Comparison of ENCODE assay signal across 24 cellular contexts in the genomic region with DNA sequence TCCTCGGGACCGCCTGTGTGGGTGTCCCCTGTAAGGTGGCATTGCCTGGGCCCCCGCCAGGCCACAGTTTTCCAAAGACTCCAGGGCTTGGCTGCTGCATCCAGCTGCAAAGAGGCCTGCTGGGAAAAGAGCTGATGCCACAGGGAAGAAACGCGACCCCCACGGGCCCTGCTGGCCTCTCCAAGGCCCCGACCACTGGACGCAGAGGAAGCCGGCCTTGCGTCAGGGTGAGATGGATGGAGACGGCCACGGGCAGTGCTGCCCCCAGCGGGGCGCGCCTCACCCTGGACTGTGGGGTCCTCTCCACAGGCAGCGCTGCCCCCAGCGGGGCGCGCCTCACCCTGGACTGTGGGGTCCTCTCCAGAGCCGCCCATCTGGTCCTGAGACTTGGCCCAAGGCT. TPM values are rescaled to one million over a fixed set of nuclear protein-coding genes. Genes with fewer than 3 reads are reported as not detected.
"Had no signal": no experiment of that assay in that cellular context is flagged by ENCODE, and none has a peak within 500 bp of the region (broad histone marks: within the 10 kb centered on the region; RNA-seq: fewer than 3 reads in every experiment).

No MANE protein-coding gene starts in this region.

- H3K27me3 ChIP-seq: MG63, SJCRH30 had no signal

- DNase-seq: IMR-90, Karpas-422, KG1, MG63, NCI-H1092, NCI-H1105 treated with DMSO at 0.1 percent for 48 hours, NCI-H1417 treated with DMSO at 0.1 percent for 48 hours, NCI-H146, NCI-H1694 treated with DMSO at 0.1 percent for 48 hours, NCI-H1930, NCI-H2081, NCI-H2107, NCI-H2227 treated with DMSO at 0.1 percent for 48 hours, NCI-H446, NCI-H510A, NCI-H524 treated with DMSO at 0.1 percent for 48 hours, NCI-H69, NCI-H774, RPMI8226, SHP77 treated with DMSO at 0.1 percent for 48 hours, SJCRH30 had no signal

- H3K36me3 ChIP-seq: MG63, SJCRH30 had no signal

- H3K4me1 ChIP-seq: SJCRH30 had no signal

- H3K9me3 ChIP-seq: MG63, SJCRH30 had no signal

- H3K4me3 ChIP-seq: MG63, SJCRH30 had no signal

- H3K27ac ChIP-seq: SJCRH30 had no signal

- FAIRE-seq: RCC 7860 had no signal

- ATAC-seq: SK-N-SH treated with all-trans-retinoic acid at 6 μM for 48 hours had no signal

RNA-seq across cellular contexts. Expression of a gene that starts 21.3 kb away (rescaled TPM):
- total RNA-seq: HT-29, IMR-90, SJCRH30 had no signal
- polyA plus RNA-seq: IMR-90 had no signal

RNA-seq across cellular contexts. Expression of a gene that starts 45.1 kb away (rescaled TPM):
- total RNA-seq: HT-29, IMR-90, SJCRH30 had no signal
- polyA plus RNA-seq: IMR-90 had no signal
